Comparison of ENCODE assay signal across 8 cellular contexts in genomic region chr19:57849162-57849665, GRCh38. TPM values are rescaled to one million over a fixed set of nuclear protein-coding genes. Genes with fewer than 3 reads are reported as not detected.
DNase-seq lines count a peak whose midpoint lies in the region; ATAC-seq, FAIRE-seq and TF ChIP-seq lines count a peak whose summit lies in the region.
"Not testable (repeated sequence)": the region's sequence is repeated elsewhere in the genome, so short reads cannot be mapped to it uniquely, and the experiment has no call there.

No MANE protein-coding gene starts in this region.

- H3K9me3 ChIP-seq in astrocyte (ENCODE audit: insufficient read depth, low read depth, low read length); heart right ventricle; transverse colon: not testable (repeated sequence)

- WGBS in heart right ventricle, 2 donors: 84 to 86% methylated on average over 2 of the region's 2 CpGs
- 90% methylated on average over 2 of the region's 2 CpGs; no CpG with 5 or more reads in 1 of the 2 donors for WGBS in transverse colon (ENCODE audit: low coverage in 1 of 2), 2 donors

- H3K4me1 Mint-ChIP-seq in astrocyte (ENCODE audit: low read depth, unreplicated experiment) (peaks cover 15% of the 10 kb centered on the region), nephron progenitor cell (peaks cover 21% of the 10 kb centered on the region)

- in situ Hi-C loops in transverse colon (cut with MboI; ENCODE audit: low pct_ligation_motif_present in 1 of 4, low pct_unique_long_range_greater_than_20kb in 1 of 4, low sequenced_read_pairs in 3 of 4): not testable (repeated sequence)

- H4K20me1 ChIP-seq in astrocyte (ENCODE audit: insufficient read depth, low read length): peaks cover 52% of the 10 kb centered on the region

- H3K27ac Mint-ChIP-seq in astrocyte (ENCODE audit: unreplicated experiment): peak overlapping the region; percentile 79
- H3K27ac Mint-ChIP-seq in nephron progenitor cell: not testable (repeated sequence)

- peak overlapping the region; percentile 99 for H3K4me2 ChIP-seq in astrocyte (ENCODE audit: low read length)

- ATAC-seq in GM21737 (IDR thresholded peaks at IDR 0.05; ENCODE audit: unreplicated experiment) (peak; percentile 17), HG03439 (IDR thresholded peaks at IDR 0.05; ENCODE audit: unreplicated experiment) (peak; percentile 18), SK-N-SH treated with all-trans-retinoic acid at 6 μM for 48 hours (peak; percentile 38), heart right ventricle (peak in 3 of 8 donors; percentile 16 to 26 (median 22))

- not testable (repeated sequence) for H3K9me3 Mint-ChIP-seq in astrocyte (ENCODE audit: unreplicated experiment)
- peaks cover 14% of the 10 kb centered on the region for H3K9me3 Mint-ChIP-seq in nephron progenitor cell

- TF ChIP-seq EP300 in transverse colon (IDR thresholded peaks at IDR 0.05; ENCODE audit: low read depth): not testable (repeated sequence)

- H3K4me3 ChIP-seq in GM12865 (ENCODE audit: low read depth, low read length) (peak overlapping the region; percentile 90), astrocyte (ENCODE audit: insufficient read depth, low read depth, low read length) (peak overlapping the region; percentile 83), heart right ventricle (peak overlapping the region in 8 of 10 donors; percentile 68 to 88 (median 82)), transverse colon (peak overlapping the region in 3 of 4 donors; percentile 72 to 94 (median 78))

- not testable (repeated sequence) for TF ChIP-seq CTCF in GM12865 (IDR thresholded peaks at IDR 0.05; ENCODE audit: insufficient read depth, low read depth, low read length, missing control alignments); astrocyte (IDR thresholded peaks at IDR 0.05; ENCODE audit: insufficient read depth, low read depth, low read length); heart right ventricle (IDR thresholded peaks at IDR 0.05); nephron progenitor cell (IDR thresholded peaks at IDR 0.05); transverse colon (IDR thresholded peaks at IDR 0.05)

- not testable (repeated sequence) for H3K27me3 ChIP-seq in astrocyte (ENCODE audit: insufficient read depth, low read length); heart right ventricle; transverse colon

- not testable (repeated sequence) for H2AFZ ChIP-seq in astrocyte (ENCODE audit: low read depth, low read length)

- peaks cover 74% of the 10 kb centered on the region for H3K79me2 ChIP-seq in astrocyte (ENCODE audit: insufficient read depth, low read length)

- H3K9ac ChIP-seq in astrocyte (ENCODE audit: low read length): peak overlapping the region; percentile 96

- not testable (repeated sequence) for DNase-seq in GM12865 (ENCODE audit: low read depth); astrocyte (ENCODE audit: low read depth); heart right ventricle; nephron progenitor cell; transverse colon

- H3K27me3 Mint-ChIP-seq in astrocyte (ENCODE audit: low read depth, unreplicated experiment); nephron progenitor cell (ENCODE audit: low read depth, poor library complexity): not testable (repeated sequence)

- not testable (repeated sequence) for H3K27ac ChIP-seq in astrocyte (ENCODE audit: low read depth, low read length)
- H3K27ac ChIP-seq in heart right ventricle (peak overlapping the region in 3 of 10 donors; percentile 63 to 89 (median 73)), transverse colon (peak overlapping the region in 3 of 4 donors; percentile 86 to 88 (median 87))

- H3K4me1 ChIP-seq in astrocyte (ENCODE audit: insufficient read depth, low read length) (peaks cover 11% of the 10 kb centered on the region), heart right ventricle (peaks cover 5 to 23% (median 11%) of the 10 kb centered on the region in 9 donors), transverse colon (peaks cover 0 to 17% (median 16%) of the 10 kb centered on the region in 4 donors)

- not testable (repeated sequence) for TF ChIP-seq POLR2A in transverse colon (IDR thresholded peaks at IDR 0.05)

- H3K4me3 Mint-ChIP-seq in astrocyte (ENCODE audit: unreplicated experiment) (peak overlapping the region; percentile 97), nephron progenitor cell (peak overlapping the region; percentile 95)

- peaks cover 12% of the 10 kb centered on the region for H3K36me3 ChIP-seq in astrocyte (ENCODE audit: insufficient read depth, low read length)
- peaks cover 0 to 30% (median 7%) of the 10 kb centered on the region in 9 donors for H3K36me3 ChIP-seq in heart right ventricle
- peaks cover 0 to 12% (median 0%) of the 10 kb centered on the region in 4 donors for H3K36me3 ChIP-seq in transverse colon

- intact Hi-C loops in heart right ventricle (cut with DNase I); transverse colon (cut with DNase I; ENCODE audit: low total_unique reads): not testable (repeated sequence)

- peaks cover 14% of the 10 kb centered on the region for H3K36me3 Mint-ChIP-seq in astrocyte (ENCODE audit: low read depth, unreplicated experiment)
- peaks cover 67% of the 10 kb centered on the region for H3K36me3 Mint-ChIP-seq in nephron progenitor cell (ENCODE audit: low read depth)

- FAIRE-seq in astrocyte (lab: Jason Lieb, UNC): not testable (repeated sequence)

RNA-seq across cellular contexts. Expression of gene ZNF587, which starts 0.4 kb away (rescaled TPM):
- total RNA-seq in astrocyte: 36.7 and 37.4 TPM in 2 replicates
- total RNA-seq in heart right ventricle: 10 to 100 TPM; 16.0 to 24.8 (median 20.0) TPM
- 10 to 100 TPM in 1 of 2 donors, 1 to 10 TPM in 1; 4.2 to 39.1 TPM for polyA plus RNA-seq in heart right ventricle
- total RNA-seq in transverse colon: 10 to 100 TPM; 22.4 to 61.0 (median 44.8) TPM

RNA-seq across cellular contexts. Expression of gene ZNF587B, which starts 19.1 kb away (rescaled TPM):
- total RNA-seq in astrocyte (15.2 and 17.9 TPM in 2 replicates), heart right ventricle (1 to 10 TPM; 5.3 to 8.1 (median 7.1) TPM), transverse colon (10 to 100 TPM; 16.1 to 34.4 (median 22.0) TPM)
- polyA plus RNA-seq in heart right ventricle: 1 to 10 TPM; 1.3 to 7.5 TPM

RNA-seq across cellular contexts. Expression of gene ZNF552, which starts 34.5 kb away (rescaled TPM):
- total RNA-seq in astrocyte: 7.2 and 9.6 TPM in 2 replicates
- 1 to 10 TPM; 1.9 to 6.6 (median 2.7) TPM for total RNA-seq in heart right ventricle
- 1 to 10 TPM; 1.5 to 3.9 TPM for polyA plus RNA-seq in heart right ventricle
- total RNA-seq in transverse colon: 100 to 1,000 TPM in 1 of 4 donors, 10 to 100 TPM in 3; 41.2 to 145 (median 68.8) TPM

RNA-seq across cellular contexts. Expression of gene ZNF814, which starts 39.6 kb away (rescaled TPM):
- 31.6 and 34.7 TPM in 2 replicates for total RNA-seq in astrocyte
- total RNA-seq in heart right ventricle: 10 to 100 TPM in 9 of 10 donors, 1 to 10 TPM in 1; 6.2 to 14.8 (median 12.6) TPM
- polyA plus RNA-seq in heart right ventricle: 10 to 100 TPM in 1 of 2 donors, 1 to 10 TPM in 1; 8.7 to 26.1 TPM
- 10 to 100 TPM; 11.5 to 25.1 (median 19.7) TPM for total RNA-seq in transverse colon
